In genomic region chr1:15885269-15885668, GRCh38 we compare ENCODE assay signal across 9 cellular contexts. TPM values are rescaled to one million over a fixed set of nuclear protein-coding genes. Genes with fewer than 3 reads are reported as not detected.
DNase-seq lines count a peak whose midpoint lies in the region; ATAC-seq and TF ChIP-seq lines count a peak whose summit lies in the region.
"Had no signal": no experiment of that assay in that cellular context is flagged by ENCODE, and none has a peak within 500 bp of the region (broad histone marks: within the 10 kb centered on the region; RNA-seq: fewer than 3 reads in every experiment).

No MANE protein-coding gene starts in this region.

- H3K9me3 ChIP-seq in left lung: no peaks in the 10 kb centered on the region
- H3K9me3 ChIP-seq: SJCRH30 had no signal

- TF ChIP-seq CTCF in HFFc6 (IDR thresholded peaks at IDR 0.05) (no peak), left lung (IDR thresholded peaks at IDR 0.05) (no peak)

- peak overlapping the region in 1 of 2 donors; percentile 31 for H3K4me3 ChIP-seq in left lung

- no peaks in the 10 kb centered on the region for H3K27me3 ChIP-seq in left lung
- H3K27me3 ChIP-seq: SJCRH30 had no signal

- peaks cover 26 to 58% of the 10 kb centered on the region in 2 donors for H3K4me1 ChIP-seq in left lung

- no peaks in the 10 kb centered on the region for H3K27me3 Mint-ChIP-seq in HFFc6 (ENCODE audit: insufficient read depth)
- H3K27me3 Mint-ChIP-seq in activated T-helper 17 cell treated with anti-CD3 and anti-CD28 coated beads, Interleukin-2, amount 50 U/mL, for 72 hours: no peaks in the 10 kb centered on the region
- H3K27me3 Mint-ChIP-seq in stimulated activated naive B cell treated with anti-CD40 and anti-IgM and Interleukin-4, amounts not matched to agents 10 μg/mL and 1 μg/mL and 100 μg/mL, for 72 hours: no peaks in the 10 kb centered on the region

- H3K4me1 Mint-ChIP-seq in HFFc6 (ENCODE audit: low read depth): peaks cover 52% of the 10 kb centered on the region
- H3K4me1 Mint-ChIP-seq in activated T-helper 17 cell treated with anti-CD3 and anti-CD28 coated beads, Interleukin-2, amount 50 U/mL, for 72 hours: peaks cover 21% of the 10 kb centered on the region
- H3K4me1 Mint-ChIP-seq in stimulated activated naive B cell treated with anti-CD40 and anti-IgM and Interleukin-4, amounts not matched to agents 10 μg/mL and 1 μg/mL and 100 μg/mL, for 72 hours: peaks cover 40 to 81% of the 10 kb centered on the region in 2 donors

- intact Hi-C loops in left lung (cut with DNase I): no loop called here

- peaks cover 0 to 6% of the 10 kb centered on the region in 2 donors for H3K36me3 ChIP-seq in left lung

- H3K27ac Mint-ChIP-seq in HFFc6: peak overlapping the region; percentile 92
- peak overlapping the region; percentile 30 for H3K27ac Mint-ChIP-seq in activated T-helper 17 cell treated with anti-CD3 and anti-CD28 coated beads, Interleukin-2, amount 50 U/mL, for 72 hours
- peak overlapping the region; percentile 87 for H3K27ac Mint-ChIP-seq in stimulated activated naive B cell treated with anti-CD40 and anti-IgM and Interleukin-4, amounts not matched to agents 10 μg/mL and 1 μg/mL and 100 μg/mL, for 72 hours

- peak overlapping the region; percentile 85 for H3K4me3 Mint-ChIP-seq in HFFc6
- no peak overlapping the region for H3K4me3 Mint-ChIP-seq in activated T-helper 17 cell treated with anti-CD3 and anti-CD28 coated beads, Interleukin-2, amount 50 U/mL, for 72 hours
- H3K4me3 Mint-ChIP-seq in stimulated activated naive B cell treated with anti-CD40 and anti-IgM and Interleukin-4, amounts not matched to agents 10 μg/mL and 1 μg/mL and 100 μg/mL, for 72 hours: peak overlapping the region; percentile 73 to 75

- DNase-seq in HFFc6 (no peak), left lung (no peak), amygdala (lab: John Stamatoyannopoulos, UW) (no peak), NCI-H2171 (lab: John Stamatoyannopoulos, UW) (no peak), pons (ENCODE audit: low spot score) (no peak), NCI-H526 (lab: John Stamatoyannopoulos, UW) (no peak)
- no peak for DNase-seq in stimulated activated naive B cell treated with anti-CD40 and anti-IgM and Interleukin-4, amounts not matched to agents 10 μg/mL and 1 μg/mL and 100 μg/mL, for 72 hours

- H3K9me3 Mint-ChIP-seq in HFFc6: no peaks in the 10 kb centered on the region
- H3K9me3 Mint-ChIP-seq in activated T-helper 17 cell treated with anti-CD3 and anti-CD28 coated beads, Interleukin-2, amount 50 U/mL, for 72 hours: no peaks in the 10 kb centered on the region
- H3K9me3 Mint-ChIP-seq in stimulated activated naive B cell treated with anti-CD40 and anti-IgM and Interleukin-4, amounts not matched to agents 10 μg/mL and 1 μg/mL and 100 μg/mL, for 72 hours: no peaks in the 10 kb centered on the region

- no peak for ATAC-seq in activated T-helper 17 cell treated with anti-CD3 and anti-CD28 coated beads, Interleukin-2, amount 50 U/mL, for 72 hours (replicated peaks)
- no peak for ATAC-seq in left lung
- ATAC-seq in stimulated activated naive B cell treated with anti-CD40 and anti-IgM and Interleukin-4, amounts not matched to agents 10 μg/mL and 1 μg/mL and 100 μg/mL, for 72 hours (replicated peaks): no peak

- 0 out of 2 replicates have a peak, but pooled peaks cover 4% of the 10 kb centered on the region for H3K36me3 Mint-ChIP-seq in HFFc6 (ENCODE audit: low read depth)
- peaks cover 82% of the 10 kb centered on the region for H3K36me3 Mint-ChIP-seq in activated T-helper 17 cell treated with anti-CD3 and anti-CD28 coated beads, Interleukin-2, amount 50 U/mL, for 72 hours (ENCODE audit: low read depth)
- peaks cover 11 to 29% of the 10 kb centered on the region in 2 donors for H3K36me3 Mint-ChIP-seq in stimulated activated naive B cell treated with anti-CD40 and anti-IgM and Interleukin-4, amounts not matched to agents 10 μg/mL and 1 μg/mL and 100 μg/mL, for 72 hours

- peak overlapping the region; percentile 90 to 92 for H3K27ac ChIP-seq in left lung

RNA-seq across cellular contexts. Expression of gene SPEN, which starts 37.8 kb away (rescaled TPM):
- total RNA-seq in HFFc6 (2021; fragmentation: NEBNext Ultra II Directional; extraction: Animal tissue kit (Norgen Biotek cat#: 25700)): 10 to 100 TPM; 25.7 to 30.2 (median 27.6) TPM
- 10 to 100 TPM; 48.9 to 66.7 TPM for total RNA-seq in activated T-helper 17 cell treated with anti-CD3 and anti-CD28 coated beads, Interleukin-2, amount 50 U/mL, for 72 hours
- total RNA-seq in left lung: 10 to 100 TPM; 37.2 to 54.1 TPM

Comparison
In these comparisons a context has a peak if more than half of its experiments do, and no peak if none do; other contexts are left out.
1. H3K27ac Mint-ChIP-seq: peak in every context shown above with its lines; median percentile 92 in HFFc6; 87 in stimulated activated naive B cell treated with anti-CD40 and anti-IgM and Interleukin-4, amounts not matched to agents 10 μg/mL and 1 μg/mL and 100 μg/mL, for 72 hours; 30 in activated T-helper 17 cell treated with anti-CD3 and anti-CD28 coated beads, Interleukin-2, amount 50 U/mL, for 72 hours.